ENCODE assay signal across 1 cellular context in the genomic region with DNA sequence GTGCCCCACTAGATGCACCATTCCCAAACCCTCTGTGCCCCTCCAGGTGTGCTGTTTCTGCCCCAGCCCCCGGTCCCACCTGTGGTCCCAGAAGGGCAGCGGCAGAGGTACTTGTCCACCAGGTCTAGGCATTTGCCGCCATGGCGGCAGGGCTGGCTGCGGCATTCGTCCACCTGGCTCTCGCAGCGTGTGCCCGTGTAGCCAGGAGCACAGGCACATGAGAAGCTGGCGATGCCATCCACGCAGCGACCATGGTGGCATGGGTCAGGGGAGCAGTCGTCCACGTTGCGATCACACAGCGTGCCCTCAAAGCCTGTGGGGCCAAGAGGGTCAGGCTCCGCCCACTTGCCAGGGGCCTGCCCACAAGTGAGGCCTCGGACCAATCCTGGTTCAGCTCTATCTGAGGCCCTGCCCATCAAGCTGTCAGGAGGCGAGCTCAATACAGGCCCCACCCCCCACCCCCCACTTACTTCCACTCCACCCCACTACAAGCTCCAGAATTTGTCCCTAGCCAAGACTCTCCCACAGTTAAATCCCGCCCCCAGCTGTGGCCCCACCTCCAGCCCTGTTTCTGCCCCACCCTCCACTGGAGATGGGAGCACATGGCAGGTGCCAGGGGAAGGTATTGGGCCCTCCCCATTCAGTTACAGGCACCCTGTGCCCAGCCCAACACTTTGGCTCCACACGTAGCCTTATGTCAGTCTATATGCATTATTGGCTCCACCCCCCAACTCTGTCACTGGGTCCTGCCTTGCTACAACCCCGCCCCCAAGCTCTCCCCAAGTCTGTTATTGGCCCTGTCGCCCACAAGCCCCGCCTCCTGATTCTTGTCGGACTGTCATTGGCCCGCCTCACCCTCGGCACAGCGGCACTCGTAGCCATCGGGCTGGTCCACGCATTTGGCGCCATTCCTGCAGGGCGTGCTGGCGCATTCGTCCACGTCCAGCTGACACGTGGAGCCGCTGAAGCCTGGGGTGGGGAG.
TF ChIP-seq lines count a peak whose summit lies in the region.

No MANE protein-coding gene starts in this region.

TF ChIP-seq in K562, 482 proteins besides CTCF, POLR2A, EP300 and RAD21 (continued from another document):
- TF ChIP-seq, protein P1, sequence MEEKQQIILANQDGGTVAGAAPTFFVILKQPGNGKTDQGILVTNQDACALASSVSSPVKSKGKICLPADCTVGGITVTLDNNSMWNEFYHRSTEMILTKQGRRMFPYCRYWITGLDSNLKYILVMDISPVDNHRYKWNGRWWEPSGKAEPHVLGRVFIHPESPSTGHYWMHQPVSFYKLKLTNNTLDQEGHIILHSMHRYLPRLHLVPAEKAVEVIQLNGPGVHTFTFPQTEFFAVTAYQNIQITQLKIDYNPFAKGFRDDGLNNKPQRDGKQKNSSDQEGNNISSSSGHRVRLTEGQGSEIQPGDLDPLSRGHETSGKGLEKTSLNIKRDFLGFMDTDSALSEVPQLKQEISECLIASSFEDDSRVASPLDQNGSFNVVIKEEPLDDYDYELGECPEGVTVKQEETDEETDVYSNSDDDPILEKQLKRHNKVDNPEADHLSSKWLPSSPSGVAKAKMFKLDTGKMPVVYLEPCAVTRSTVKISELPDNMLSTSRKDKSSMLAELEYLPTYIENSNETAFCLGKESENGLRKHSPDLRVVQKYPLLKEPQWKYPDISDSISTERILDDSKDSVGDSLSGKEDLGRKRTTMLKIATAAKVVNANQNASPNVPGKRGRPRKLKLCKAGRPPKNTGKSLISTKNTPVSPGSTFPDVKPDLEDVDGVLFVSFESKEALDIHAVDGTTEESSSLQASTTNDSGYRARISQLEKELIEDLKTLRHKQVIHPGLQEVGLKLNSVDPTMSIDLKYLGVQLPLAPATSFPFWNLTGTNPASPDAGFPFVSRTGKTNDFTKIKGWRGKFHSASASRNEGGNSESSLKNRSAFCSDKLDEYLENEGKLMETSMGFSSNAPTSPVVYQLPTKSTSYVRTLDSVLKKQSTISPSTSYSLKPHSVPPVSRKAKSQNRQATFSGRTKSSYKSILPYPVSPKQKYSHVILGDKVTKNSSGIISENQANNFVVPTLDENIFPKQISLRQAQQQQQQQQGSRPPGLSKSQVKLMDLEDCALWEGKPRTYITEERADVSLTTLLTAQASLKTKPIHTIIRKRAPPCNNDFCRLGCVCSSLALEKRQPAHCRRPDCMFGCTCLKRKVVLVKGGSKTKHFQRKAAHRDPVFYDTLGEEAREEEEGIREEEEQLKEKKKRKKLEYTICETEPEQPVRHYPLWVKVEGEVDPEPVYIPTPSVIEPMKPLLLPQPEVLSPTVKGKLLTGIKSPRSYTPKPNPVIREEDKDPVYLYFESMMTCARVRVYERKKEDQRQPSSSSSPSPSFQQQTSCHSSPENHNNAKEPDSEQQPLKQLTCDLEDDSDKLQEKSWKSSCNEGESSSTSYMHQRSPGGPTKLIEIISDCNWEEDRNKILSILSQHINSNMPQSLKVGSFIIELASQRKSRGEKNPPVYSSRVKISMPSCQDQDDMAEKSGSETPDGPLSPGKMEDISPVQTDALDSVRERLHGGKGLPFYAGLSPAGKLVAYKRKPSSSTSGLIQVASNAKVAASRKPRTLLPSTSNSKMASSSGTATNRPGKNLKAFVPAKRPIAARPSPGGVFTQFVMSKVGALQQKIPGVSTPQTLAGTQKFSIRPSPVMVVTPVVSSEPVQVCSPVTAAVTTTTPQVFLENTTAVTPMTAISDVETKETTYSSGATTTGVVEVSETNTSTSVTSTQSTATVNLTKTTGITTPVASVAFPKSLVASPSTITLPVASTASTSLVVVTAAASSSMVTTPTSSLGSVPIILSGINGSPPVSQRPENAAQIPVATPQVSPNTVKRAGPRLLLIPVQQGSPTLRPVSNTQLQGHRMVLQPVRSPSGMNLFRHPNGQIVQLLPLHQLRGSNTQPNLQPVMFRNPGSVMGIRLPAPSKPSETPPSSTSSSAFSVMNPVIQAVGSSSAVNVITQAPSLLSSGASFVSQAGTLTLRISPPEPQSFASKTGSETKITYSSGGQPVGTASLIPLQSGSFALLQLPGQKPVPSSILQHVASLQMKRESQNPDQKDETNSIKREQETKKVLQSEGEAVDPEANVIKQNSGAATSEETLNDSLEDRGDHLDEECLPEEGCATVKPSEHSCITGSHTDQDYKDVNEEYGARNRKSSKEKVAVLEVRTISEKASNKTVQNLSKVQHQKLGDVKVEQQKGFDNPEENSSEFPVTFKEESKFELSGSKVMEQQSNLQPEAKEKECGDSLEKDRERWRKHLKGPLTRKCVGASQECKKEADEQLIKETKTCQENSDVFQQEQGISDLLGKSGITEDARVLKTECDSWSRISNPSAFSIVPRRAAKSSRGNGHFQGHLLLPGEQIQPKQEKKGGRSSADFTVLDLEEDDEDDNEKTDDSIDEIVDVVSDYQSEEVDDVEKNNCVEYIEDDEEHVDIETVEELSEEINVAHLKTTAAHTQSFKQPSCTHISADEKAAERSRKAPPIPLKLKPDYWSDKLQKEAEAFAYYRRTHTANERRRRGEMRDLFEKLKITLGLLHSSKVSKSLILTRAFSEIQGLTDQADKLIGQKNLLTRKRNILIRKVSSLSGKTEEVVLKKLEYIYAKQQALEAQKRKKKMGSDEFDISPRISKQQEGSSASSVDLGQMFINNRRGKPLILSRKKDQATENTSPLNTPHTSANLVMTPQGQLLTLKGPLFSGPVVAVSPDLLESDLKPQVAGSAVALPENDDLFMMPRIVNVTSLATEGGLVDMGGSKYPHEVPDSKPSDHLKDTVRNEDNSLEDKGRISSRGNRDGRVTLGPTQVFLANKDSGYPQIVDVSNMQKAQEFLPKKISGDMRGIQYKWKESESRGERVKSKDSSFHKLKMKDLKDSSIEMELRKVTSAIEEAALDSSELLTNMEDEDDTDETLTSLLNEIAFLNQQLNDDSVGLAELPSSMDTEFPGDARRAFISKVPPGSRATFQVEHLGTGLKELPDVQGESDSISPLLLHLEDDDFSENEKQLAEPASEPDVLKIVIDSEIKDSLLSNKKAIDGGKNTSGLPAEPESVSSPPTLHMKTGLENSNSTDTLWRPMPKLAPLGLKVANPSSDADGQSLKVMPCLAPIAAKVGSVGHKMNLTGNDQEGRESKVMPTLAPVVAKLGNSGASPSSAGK (IDR thresholded peaks at IDR 0.05) = 0 out of 2 replicates have a peak, but pooled peaks have one; percentile 29
- TF ChIP-seq, protein P2, sequence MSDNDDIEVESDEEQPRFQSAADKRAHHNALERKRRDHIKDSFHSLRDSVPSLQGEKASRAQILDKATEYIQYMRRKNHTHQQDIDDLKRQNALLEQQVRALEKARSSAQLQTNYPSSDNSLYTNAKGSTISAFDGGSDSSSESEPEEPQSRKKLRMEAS (CRISPR knock-in tag; IDR thresholded peaks at IDR 0.05) = peak; percentile 47; the same call in 1 of the 2 replicates
- TF ChIP-seq, protein P3, sequence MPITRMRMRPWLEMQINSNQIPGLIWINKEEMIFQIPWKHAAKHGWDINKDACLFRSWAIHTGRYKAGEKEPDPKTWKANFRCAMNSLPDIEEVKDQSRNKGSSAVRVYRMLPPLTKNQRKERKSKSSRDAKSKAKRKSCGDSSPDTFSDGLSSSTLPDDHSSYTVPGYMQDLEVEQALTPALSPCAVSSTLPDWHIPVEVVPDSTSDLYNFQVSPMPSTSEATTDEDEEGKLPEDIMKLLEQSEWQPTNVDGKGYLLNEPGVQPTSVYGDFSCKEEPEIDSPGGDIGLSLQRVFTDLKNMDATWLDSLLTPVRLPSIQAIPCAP (CRISPR knock-in tag; IDR thresholded peaks at IDR 0.05; ENCODE audit: borderline replicate concordance) = no peak
- TF ChIP-seq, protein P4, sequence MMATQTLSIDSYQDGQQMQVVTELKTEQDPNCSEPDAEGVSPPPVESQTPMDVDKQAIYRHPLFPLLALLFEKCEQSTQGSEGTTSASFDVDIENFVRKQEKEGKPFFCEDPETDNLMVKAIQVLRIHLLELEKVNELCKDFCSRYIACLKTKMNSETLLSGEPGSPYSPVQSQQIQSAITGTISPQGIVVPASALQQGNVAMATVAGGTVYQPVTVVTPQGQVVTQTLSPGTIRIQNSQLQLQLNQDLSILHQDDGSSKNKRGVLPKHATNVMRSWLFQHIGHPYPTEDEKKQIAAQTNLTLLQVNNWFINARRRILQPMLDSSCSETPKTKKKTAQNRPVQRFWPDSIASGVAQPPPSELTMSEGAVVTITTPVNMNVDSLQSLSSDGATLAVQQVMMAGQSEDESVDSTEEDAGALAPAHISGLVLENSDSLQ (IDR thresholded peaks at IDR 0.05) = peak; percentile 45; the same call in 1 of the 2 replicates
- TF ChIP-seq, protein P5, sequence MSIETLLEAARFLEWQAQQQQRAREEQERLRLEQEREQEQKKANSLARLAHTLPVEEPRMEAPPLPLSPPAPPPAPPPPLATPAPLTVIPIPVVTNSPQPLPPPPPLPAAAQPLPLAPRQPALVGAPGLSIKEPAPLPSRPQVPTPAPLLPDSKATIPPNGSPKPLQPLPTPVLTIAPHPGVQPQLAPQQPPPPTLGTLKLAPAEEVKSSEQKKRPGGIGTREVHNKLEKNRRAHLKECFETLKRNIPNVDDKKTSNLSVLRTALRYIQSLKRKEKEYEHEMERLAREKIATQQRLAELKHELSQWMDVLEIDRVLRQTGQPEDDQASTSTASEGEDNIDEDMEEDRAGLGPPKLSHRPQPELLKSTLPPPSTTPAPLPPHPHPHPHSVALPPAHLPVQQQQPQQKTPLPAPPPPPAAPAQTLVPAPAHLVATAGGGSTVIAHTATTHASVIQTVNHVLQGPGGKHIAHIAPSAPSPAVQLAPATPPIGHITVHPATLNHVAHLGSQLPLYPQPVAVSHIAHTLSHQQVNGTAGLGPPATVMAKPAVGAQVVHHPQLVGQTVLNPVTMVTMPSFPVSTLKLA (conservative IDR thresholded peaks at IDR 0.05) = 0 out of 4 replicates have a peak, but pooled peaks of 1 of the 2 experiments have one; percentile 32
- TF ChIP-seq L3MBTL2 (IDR thresholded peaks at IDR 0.05) (peak; percentile 44; the same call in 1 of the 2 replicates), SRSF1 (IDR thresholded peaks at IDR 0.05; ENCODE audit: low read depth, low read length) (no peak), MTA1 (IDR thresholded peaks at IDR 0.05; ENCODE audit: borderline replicate concordance) (no peak), RBM22 (IDR thresholded peaks at IDR 0.05; ENCODE audit: low read depth, low read length, poor library complexity, severe bottlenecking) (no peak), SP1 (CRISPR knock-in tag; IDR thresholded peaks at IDR 0.05) (peak; percentile 40; the same call in 1 of the 2 replicates), KLF13 (tag; IDR thresholded peaks at IDR 0.05; ENCODE audit: borderline replicate concordance, low read depth) (no peak), SETDB1 (IDR thresholded peaks at IDR 0.05; ENCODE audit: low read length) (no peak)
- TF ChIP-seq, protein P6, sequence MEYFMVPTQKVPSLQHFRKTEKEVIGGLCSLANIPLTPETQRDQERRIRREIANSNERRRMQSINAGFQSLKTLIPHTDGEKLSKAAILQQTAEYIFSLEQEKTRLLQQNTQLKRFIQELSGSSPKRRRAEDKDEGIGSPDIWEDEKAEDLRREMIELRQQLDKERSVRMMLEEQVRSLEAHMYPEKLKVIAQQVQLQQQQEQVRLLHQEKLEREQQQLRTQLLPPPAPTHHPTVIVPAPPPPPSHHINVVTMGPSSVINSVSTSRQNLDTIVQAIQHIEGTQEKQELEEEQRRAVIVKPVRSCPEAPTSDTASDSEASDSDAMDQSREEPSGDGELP (CRISPR knock-in tag; IDR thresholded peaks at IDR 0.05; ENCODE audit: borderline replicate concordance) = peak; percentile 76; the same call in 1 of the 2 replicates
- TF ChIP-seq, protein P7, sequence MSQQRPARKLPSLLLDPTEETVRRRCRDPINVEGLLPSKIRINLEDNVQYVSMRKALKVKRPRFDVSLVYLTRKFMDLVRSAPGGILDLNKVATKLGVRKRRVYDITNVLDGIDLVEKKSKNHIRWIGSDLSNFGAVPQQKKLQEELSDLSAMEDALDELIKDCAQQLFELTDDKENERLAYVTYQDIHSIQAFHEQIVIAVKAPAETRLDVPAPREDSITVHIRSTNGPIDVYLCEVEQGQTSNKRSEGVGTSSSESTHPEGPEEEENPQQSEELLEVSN (IDR thresholded peaks at IDR 0.05; ENCODE audit: borderline replicate concordance in 1 of 2, extremely low read depth in 1 of 2, insufficient read depth in 1 of 2, insufficient read length in 1 of 2, low read depth in 1 of 2, low read length in 1 of 2, poor library complexity in 1 of 2, severe bottlenecking in 1 of 2) = peak; percentile 11 to 47
- TF ChIP-seq, protein P8, sequence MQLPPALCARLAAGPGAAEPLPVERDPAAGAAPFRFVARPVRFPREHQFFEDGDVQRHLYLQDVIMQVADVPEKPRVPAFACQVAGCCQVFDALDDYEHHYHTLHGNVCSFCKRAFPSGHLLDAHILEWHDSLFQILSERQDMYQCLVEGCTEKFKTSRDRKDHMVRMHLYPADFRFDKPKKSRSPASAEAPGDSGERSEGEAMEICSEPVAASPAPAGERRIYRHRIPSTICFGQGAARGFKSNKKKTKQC (CRISPR knock-in tag; IDR thresholded peaks at IDR 0.05) = peak; percentile 85
